Comparison of ENCODE assay signal across 1 cellular context in the genomic region with DNA sequence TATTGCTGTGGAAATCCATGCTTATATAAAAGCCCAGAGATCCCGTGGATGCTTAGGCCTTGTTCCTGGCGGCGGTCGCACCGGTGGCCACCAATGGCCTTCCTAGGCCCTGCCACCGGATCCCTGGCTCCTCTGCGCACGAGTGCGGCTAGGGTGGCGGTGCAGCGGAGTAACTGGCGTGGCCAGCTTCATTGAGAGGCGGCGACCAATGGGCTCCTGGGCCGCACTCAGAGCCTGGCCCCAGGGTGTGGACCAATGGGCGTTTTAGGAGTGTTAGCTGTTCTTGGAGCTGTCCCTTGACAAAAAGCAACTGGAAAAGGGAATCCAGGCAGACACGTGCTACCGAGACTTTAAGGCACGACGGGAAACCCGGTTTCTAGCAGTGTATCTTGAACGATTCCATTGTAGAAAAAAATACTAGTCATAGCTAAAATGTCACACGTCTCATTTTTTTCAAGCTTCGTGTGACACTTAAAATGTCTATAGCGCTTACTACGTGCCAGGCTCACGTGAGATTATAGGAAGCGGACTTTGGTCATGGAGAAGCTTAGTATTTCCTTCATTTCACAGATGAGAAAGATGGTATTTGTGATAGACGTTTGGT.
TF ChIP-seq lines count a peak whose summit lies in the region.

No MANE protein-coding gene starts in this region.

TF ChIP-seq in HepG2, 621 proteins besides CTCF, POLR2A, EP300 and RAD21 (continued from another document and continues in another):
- TF ChIP-seq, protein P1, sequence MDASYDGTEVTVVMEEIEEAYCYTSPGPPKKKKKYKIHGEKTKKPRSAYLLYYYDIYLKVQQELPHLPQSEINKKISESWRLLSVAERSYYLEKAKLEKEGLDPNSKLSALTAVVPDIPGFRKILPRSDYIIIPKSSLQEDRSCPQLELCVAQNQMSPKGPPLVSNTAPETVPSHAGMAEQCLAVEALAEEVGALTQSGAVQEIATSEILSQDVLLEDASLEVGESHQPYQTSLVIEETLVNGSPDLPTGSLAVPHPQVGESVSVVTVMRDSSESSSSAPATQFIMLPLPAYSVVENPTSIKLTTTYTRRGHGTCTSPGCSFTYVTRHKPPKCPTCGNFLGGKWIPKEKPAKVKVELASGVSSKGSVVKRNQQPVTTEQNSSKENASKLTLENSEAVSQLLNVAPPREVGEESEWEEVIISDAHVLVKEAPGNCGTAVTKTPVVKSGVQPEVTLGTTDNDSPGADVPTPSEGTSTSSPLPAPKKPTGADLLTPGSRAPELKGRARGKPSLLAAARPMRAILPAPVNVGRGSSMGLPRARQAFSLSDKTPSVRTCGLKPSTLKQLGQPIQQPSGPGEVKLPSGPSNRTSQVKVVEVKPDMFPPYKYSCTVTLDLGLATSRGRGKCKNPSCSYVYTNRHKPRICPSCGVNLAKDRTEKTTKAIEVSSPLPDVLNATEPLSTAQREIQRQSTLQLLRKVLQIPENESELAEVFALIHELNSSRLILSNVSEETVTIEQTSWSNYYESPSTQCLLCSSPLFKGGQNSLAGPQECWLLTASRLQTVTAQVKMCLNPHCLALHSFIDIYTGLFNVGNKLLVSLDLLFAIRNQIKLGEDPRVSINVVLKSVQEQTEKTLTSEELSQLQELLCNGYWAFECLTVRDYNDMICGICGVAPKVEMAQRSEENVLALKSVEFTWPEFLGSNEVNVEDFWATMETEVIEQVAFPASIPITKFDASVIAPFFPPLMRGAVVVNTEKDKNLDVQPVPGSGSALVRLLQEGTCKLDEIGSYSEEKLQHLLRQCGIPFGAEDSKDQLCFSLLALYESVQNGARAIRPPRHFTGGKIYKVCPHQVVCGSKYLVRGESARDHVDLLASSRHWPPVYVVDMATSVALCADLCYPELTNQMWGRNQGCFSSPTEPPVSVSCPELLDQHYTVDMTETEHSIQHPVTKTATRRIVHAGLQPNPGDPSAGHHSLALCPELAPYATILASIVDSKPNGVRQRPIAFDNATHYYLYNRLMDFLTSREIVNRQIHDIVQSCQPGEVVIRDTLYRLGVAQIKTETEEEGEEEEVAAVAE (CRISPR knock-in tag; IDR thresholded peaks at IDR 0.05; ENCODE audit: borderline replicate concordance): no peak
- TF ChIP-seq, protein P2, sequence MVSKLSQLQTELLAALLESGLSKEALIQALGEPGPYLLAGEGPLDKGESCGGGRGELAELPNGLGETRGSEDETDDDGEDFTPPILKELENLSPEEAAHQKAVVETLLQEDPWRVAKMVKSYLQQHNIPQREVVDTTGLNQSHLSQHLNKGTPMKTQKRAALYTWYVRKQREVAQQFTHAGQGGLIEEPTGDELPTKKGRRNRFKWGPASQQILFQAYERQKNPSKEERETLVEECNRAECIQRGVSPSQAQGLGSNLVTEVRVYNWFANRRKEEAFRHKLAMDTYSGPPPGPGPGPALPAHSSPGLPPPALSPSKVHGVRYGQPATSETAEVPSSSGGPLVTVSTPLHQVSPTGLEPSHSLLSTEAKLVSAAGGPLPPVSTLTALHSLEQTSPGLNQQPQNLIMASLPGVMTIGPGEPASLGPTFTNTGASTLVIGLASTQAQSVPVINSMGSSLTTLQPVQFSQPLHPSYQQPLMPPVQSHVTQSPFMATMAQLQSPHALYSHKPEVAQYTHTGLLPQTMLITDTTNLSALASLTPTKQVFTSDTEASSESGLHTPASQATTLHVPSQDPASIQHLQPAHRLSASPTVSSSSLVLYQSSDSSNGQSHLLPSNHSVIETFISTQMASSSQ (IDR thresholded peaks at IDR 0.05; ENCODE audit: low read depth): no peak
- TF ChIP-seq, protein P2 (CRISPR knock-in tag; IDR thresholded peaks at IDR 0.05; ENCODE audit: borderline replicate concordance): no peak
- TF ChIP-seq FLYWCH1 (CRISPR knock-in tag; IDR thresholded peaks at IDR 0.05) (no peak), GFI1 (CRISPR knock-in tag; IDR thresholded peaks at IDR 0.05; ENCODE audit: borderline replicate concordance) (no peak), HCFC1 (IDR thresholded peaks at IDR 0.05; ENCODE audit: low read depth, low read length) (no peak), ZNF446 (CRISPR knock-in tag; IDR thresholded peaks at IDR 0.05) (no peak), SALL1 (CRISPR knock-in tag; IDR thresholded peaks at IDR 0.05) (peak; percentile 65), HNRNPH1 (optimal IDR thresholded peaks at IDR 0.05; ENCODE audit: low read depth, low read length) (no peak), CHD4 (IDR thresholded peaks at IDR 0.05; ENCODE audit: borderline replicate concordance, low read length) (no peak), ETS1 (CRISPR knock-in tag; IDR thresholded peaks at IDR 0.05) (no peak), DNMT3B (CRISPR knock-in tag; conservative IDR thresholded peaks at IDR 0.05) (no peak), ZNF331 (CRISPR knock-in tag; IDR thresholded peaks at IDR 0.05) (peak; percentile 49; the same call in 1 of the 2 replicates), PPARG (CRISPR knock-in tag; conservative IDR thresholded peaks at IDR 0.05) (no peak), BRD4 (CRISPR knock-in tag; IDR thresholded peaks at IDR 0.05) (no peak), ETV5 (CRISPR knock-in tag; IDR thresholded peaks at IDR 0.05; ENCODE audit: borderline replicate concordance) (no peak), DMAP1 (CRISPR knock-in tag; IDR thresholded peaks at IDR 0.05) (peak; percentile 64; the same call in 1 of the 2 replicates), EEA1 (CRISPR knock-in tag; IDR thresholded peaks at IDR 0.05; ENCODE audit: borderline replicate concordance) (no peak), RBM39 (IDR thresholded peaks at IDR 0.05; ENCODE audit: low read depth, low read length, poor library complexity, severe bottlenecking) (no peak), ZNF780A (CRISPR knock-in tag; IDR thresholded peaks at IDR 0.05) (no peak), KDM2A (CRISPR knock-in tag; IDR thresholded peaks at IDR 0.05; ENCODE audit: borderline replicate concordance, low read depth) (peak; percentile 62; the same call in 1 of the 2 replicates), SNAI1 (CRISPR knock-in tag; IDR thresholded peaks at IDR 0.05; ENCODE audit: borderline replicate concordance) (no peak), ZNF33A (CRISPR knock-in tag; IDR thresholded peaks at IDR 0.05; ENCODE audit: borderline replicate concordance) (no peak), MEIS1 (CRISPR knock-in tag; IDR thresholded peaks at IDR 0.05; ENCODE audit: borderline replicate concordance) (no peak), RBAK (CRISPR knock-in tag; IDR thresholded peaks at IDR 0.05) (no peak), ZNF788 (CRISPR knock-in tag; IDR thresholded peaks at IDR 0.05; ENCODE audit: borderline replicate concordance) (no peak), ZNF562 (CRISPR knock-in tag; IDR thresholded peaks at IDR 0.05; ENCODE audit: borderline replicate concordance) (no peak), ZNF777 (CRISPR knock-in tag; IDR thresholded peaks at IDR 0.05) (no peak), HMGA1 (CRISPR knock-in tag; conservative IDR thresholded peaks at IDR 0.05) (no peak)
- TF ChIP-seq, protein P3, sequence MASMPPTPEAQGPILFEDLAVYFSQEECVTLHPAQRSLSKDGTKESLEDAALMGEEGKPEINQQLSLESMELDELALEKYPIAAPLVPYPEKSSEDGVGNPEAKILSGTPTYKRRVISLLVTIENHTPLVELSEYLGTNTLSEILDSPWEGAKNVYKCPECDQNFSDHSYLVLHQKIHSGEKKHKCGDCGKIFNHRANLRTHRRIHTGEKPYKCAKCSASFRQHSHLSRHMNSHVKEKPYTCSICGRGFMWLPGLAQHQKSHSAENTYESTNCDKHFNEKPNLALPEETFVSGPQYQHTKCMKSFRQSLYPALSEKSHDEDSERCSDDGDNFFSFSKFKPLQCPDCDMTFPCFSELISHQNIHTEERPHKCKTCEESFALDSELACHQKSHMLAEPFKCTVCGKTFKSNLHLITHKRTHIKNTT (CRISPR knock-in tag; IDR thresholded peaks at IDR 0.05): no peak
- TF ChIP-seq, protein P4, sequence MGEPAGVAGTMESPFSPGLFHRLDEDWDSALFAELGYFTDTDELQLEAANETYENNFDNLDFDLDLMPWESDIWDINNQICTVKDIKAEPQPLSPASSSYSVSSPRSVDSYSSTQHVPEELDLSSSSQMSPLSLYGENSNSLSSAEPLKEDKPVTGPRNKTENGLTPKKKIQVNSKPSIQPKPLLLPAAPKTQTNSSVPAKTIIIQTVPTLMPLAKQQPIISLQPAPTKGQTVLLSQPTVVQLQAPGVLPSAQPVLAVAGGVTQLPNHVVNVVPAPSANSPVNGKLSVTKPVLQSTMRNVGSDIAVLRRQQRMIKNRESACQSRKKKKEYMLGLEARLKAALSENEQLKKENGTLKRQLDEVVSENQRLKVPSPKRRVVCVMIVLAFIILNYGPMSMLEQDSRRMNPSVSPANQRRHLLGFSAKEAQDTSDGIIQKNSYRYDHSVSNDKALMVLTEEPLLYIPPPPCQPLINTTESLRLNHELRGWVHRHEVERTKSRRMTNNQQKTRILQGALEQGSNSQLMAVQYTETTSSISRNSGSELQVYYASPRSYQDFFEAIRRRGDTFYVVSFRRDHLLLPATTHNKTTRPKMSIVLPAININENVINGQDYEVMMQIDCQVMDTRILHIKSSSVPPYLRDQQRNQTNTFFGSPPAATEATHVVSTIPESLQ (CRISPR knock-in tag; conservative IDR thresholded peaks at IDR 0.05): no peak
- TF ChIP-seq, protein P5, sequence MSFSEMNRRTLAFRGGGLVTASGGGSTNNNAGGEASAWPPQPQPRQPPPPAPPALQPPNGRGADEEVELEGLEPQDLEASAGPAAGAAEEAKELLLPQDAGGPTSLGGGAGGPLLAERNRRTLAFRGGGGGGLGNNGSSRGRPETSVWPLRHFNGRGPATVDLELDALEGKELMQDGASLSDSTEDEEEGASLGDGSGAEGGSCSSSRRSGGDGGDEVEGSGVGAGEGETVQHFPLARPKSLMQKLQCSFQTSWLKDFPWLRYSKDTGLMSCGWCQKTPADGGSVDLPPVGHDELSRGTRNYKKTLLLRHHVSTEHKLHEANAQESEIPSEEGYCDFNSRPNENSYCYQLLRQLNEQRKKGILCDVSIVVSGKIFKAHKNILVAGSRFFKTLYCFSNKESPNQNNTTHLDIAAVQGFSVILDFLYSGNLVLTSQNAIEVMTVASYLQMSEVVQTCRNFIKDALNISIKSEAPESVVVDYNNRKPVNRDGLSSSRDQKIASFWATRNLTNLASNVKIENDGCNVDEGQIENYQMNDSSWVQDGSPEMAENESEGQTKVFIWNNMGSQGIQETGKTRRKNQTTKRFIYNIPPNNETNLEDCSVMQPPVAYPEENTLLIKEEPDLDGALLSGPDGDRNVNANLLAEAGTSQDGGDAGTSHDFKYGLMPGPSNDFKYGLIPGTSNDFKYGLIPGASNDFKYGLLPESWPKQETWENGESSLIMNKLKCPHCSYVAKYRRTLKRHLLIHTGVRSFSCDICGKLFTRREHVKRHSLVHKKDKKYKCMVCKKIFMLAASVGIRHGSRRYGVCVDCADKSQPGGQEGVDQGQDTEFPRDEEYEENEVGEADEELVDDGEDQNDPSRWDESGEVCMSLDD (CRISPR knock-in tag; IDR thresholded peaks at IDR 0.05; ENCODE audit: borderline replicate concordance): no peak
- TF ChIP-seq, protein P6, sequence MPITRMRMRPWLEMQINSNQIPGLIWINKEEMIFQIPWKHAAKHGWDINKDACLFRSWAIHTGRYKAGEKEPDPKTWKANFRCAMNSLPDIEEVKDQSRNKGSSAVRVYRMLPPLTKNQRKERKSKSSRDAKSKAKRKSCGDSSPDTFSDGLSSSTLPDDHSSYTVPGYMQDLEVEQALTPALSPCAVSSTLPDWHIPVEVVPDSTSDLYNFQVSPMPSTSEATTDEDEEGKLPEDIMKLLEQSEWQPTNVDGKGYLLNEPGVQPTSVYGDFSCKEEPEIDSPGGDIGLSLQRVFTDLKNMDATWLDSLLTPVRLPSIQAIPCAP (CRISPR knock-in tag; IDR thresholded peaks at IDR 0.05; ENCODE audit: low read depth): no peak
- TF ChIP-seq, protein P7, sequence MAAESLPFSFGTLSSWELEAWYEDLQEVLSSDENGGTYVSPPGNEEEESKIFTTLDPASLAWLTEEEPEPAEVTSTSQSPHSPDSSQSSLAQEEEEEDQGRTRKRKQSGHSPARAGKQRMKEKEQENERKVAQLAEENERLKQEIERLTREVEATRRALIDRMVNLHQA (CRISPR knock-in tag; IDR thresholded peaks at IDR 0.05): no peak
- TF ChIP-seq, protein P8, sequence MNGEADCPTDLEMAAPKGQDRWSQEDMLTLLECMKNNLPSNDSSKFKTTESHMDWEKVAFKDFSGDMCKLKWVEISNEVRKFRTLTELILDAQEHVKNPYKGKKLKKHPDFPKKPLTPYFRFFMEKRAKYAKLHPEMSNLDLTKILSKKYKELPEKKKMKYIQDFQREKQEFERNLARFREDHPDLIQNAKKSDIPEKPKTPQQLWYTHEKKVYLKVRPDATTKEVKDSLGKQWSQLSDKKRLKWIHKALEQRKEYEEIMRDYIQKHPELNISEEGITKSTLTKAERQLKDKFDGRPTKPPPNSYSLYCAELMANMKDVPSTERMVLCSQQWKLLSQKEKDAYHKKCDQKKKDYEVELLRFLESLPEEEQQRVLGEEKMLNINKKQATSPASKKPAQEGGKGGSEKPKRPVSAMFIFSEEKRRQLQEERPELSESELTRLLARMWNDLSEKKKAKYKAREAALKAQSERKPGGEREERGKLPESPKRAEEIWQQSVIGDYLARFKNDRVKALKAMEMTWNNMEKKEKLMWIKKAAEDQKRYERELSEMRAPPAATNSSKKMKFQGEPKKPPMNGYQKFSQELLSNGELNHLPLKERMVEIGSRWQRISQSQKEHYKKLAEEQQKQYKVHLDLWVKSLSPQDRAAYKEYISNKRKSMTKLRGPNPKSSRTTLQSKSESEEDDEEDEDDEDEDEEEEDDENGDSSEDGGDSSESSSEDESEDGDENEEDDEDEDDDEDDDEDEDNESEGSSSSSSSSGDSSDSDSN (CRISPR knock-in tag; IDR thresholded peaks at IDR 0.05): peak; percentile 89
- TF ChIP-seq, protein P9, sequence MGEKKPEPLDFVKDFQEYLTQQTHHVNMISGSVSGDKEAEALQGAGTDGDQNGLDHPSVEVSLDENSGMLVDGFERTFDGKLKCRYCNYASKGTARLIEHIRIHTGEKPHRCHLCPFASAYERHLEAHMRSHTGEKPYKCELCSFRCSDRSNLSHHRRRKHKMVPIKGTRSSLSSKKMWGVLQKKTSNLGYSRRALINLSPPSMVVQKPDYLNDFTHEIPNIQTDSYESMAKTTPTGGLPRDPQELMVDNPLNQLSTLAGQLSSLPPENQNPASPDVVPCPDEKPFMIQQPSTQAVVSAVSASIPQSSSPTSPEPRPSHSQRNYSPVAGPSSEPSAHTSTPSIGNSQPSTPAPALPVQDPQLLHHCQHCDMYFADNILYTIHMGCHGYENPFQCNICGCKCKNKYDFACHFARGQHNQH (CRISPR knock-in tag; IDR thresholded peaks at IDR 0.05): no peak
